Comparison of ENCODE assay signal across 8 cellular contexts in genomic region chrX:109537324-109537665, GRCh38. TPM values are rescaled to one million over a fixed set of nuclear protein-coding genes. Genes with fewer than 3 reads are reported as not detected.
A peak's percentile ranks its signal among the peaks of the same experiment; 100 is the strongest.
DNase-seq lines count a peak whose midpoint lies in the region; ATAC-seq and TF ChIP-seq lines count a peak whose summit lies in the region.

No MANE protein-coding gene starts in this region.

- TF ChIP-seq POLR2A in esophagus muscularis mucosa (IDR thresholded peaks at IDR 0.05; ENCODE audit: low read depth), result no peak

- H3K4me1 Mint-ChIP-seq in nephron progenitor cell, result peaks cover 8% of the 10 kb centered on the region

- H3K27me3 ChIP-seq in ACC112 (ENCODE audit: insufficient read depth, low read length), result no peaks in the 10 kb centered on the region
- no peaks in the 10 kb centered on the region for H3K27me3 ChIP-seq in esophagus muscularis mucosa

- TF ChIP-seq CTCF in esophagus muscularis mucosa (IDR thresholded peaks at IDR 0.05), result no peak
- no peak for TF ChIP-seq CTCF in nephron progenitor cell (IDR thresholded peaks at IDR 0.05)

- no peaks in the 10 kb centered on the region for H3K36me3 Mint-ChIP-seq in nephron progenitor cell (ENCODE audit: low read depth)

- DNase-seq in SW480 (ENCODE audit: low spot score) (peak; percentile 41), esophagus muscularis mucosa (ENCODE audit: extremely low spot score) (no peak), nephron progenitor cell (no peak), NCI-H1436 (lab: John Stamatoyannopoulos, UW) (no peak), NCI-H146 (lab: John Stamatoyannopoulos, UW) (no peak)

- intact Hi-C loops in esophagus muscularis mucosa (cut with DNase I), result no loop called here

- TF ChIP-seq EP300 in esophagus muscularis mucosa (IDR thresholded peaks at IDR 0.05), result no peak

- H3K4me1 ChIP-seq in ACC112 (ENCODE audit: control insufficient read depth, insufficient read depth, low read length, unreplicated experiment), result peaks cover 12% of the 10 kb centered on the region
- peaks cover 0 to 6% (median 0%) of the 10 kb centered on the region in 4 donors for H3K4me1 ChIP-seq in esophagus muscularis mucosa

- H3K9me3 Mint-ChIP-seq in nephron progenitor cell, result peaks cover 8% of the 10 kb centered on the region

- H3K4me3 ChIP-seq in ACC112 (ENCODE audit: low read depth, low read length) (peak overlapping the region; percentile 79), esophagus muscularis mucosa (peak overlapping the region; percentile 55 to 76 (median 60))

- no peaks in the 10 kb centered on the region for H3K36me3 ChIP-seq in ACC112 (ENCODE audit: insufficient read depth, low read length)
- no peaks in the 10 kb centered on the region for H3K36me3 ChIP-seq in esophagus muscularis mucosa

- H3K79me2 ChIP-seq in ACC112 (ENCODE audit: control insufficient read depth, insufficient read depth, low read length, unreplicated experiment), result no peaks in the 10 kb centered on the region

- ATAC-seq in GM19452 (IDR thresholded peaks at IDR 0.05; ENCODE audit: unreplicated experiment) (peak; percentile 18), GM19328 (IDR thresholded peaks at IDR 0.05; ENCODE audit: unreplicated experiment) (no peak)

- WGBS in esophagus muscularis mucosa, result 22% methylated on average over 10 of the region's 10 CpGs

- H3K27me3 Mint-ChIP-seq in nephron progenitor cell (ENCODE audit: low read depth, poor library complexity), result peaks cover 34% of the 10 kb centered on the region

- H3K27ac ChIP-seq in ACC112 (ENCODE audit: low read depth, low read length), result peak overlapping the region; percentile 90
- peak overlapping the region; percentile 83 to 89 (median 86) for H3K27ac ChIP-seq in esophagus muscularis mucosa (replicated peaks in 1 of 4)

- peak overlapping the region; percentile 83 for H2AFZ ChIP-seq in ACC112 (ENCODE audit: low read length, unreplicated experiment)

- H3K9me3 ChIP-seq in esophagus muscularis mucosa, result no peaks in the 10 kb centered on the region

- H3K27ac Mint-ChIP-seq in nephron progenitor cell, result peak overlapping the region; percentile 89

- H3K4me3 Mint-ChIP-seq in nephron progenitor cell, result peak overlapping the region; percentile 97

RNA-seq across cellular contexts. Expression of gene NXT2, which starts 0.7 kb away (rescaled TPM):
- total RNA-seq in esophagus muscularis mucosa, result 1 to 10 TPM; 2.1 to 4.6 (median 2.5) TPM

RNA-seq across cellular contexts. Expression of gene GUCY2F, which starts 55.4 kb away (rescaled TPM):
- not detected for total RNA-seq in esophagus muscularis mucosa
